In genomic region chr21:35850029-35850428, GRCh38 we compare ENCODE assay signal across 12 cellular contexts.
DNase-seq lines count a peak whose midpoint lies in the region; ATAC-seq, FAIRE-seq and TF ChIP-seq lines count a peak whose summit lies in the region.
"Had no signal": no experiment of that assay in that cellular context is flagged by ENCODE, and none has a peak within 500 bp of the region (broad histone marks: within the 10 kb centered on the region; RNA-seq: fewer than 3 reads in every experiment).

No MANE protein-coding gene starts in this region.

- no peak overlapping the region for H3K4me3 Mint-ChIP-seq in H9
- H3K4me3 Mint-ChIP-seq in naive thymus-derived CD8-positive, alpha-beta T cell: no peak overlapping the region
- H3K4me3 Mint-ChIP-seq: activated CD8-positive, alpha-beta memory T cell treated with anti-CD3 and anti-CD28 coated beads, Interleukin-2, amount 10 ng/mL, durations not matched to agents 7 days and 5 days; activated naive CD8-positive, alpha-beta T cell treated with anti-CD3 and anti-CD28 coated beads, Interleukin-2, amount 50 U/mL, for 24 hours had no signal

- H3K27me3 Mint-ChIP-seq in H9 (ENCODE audit: low read depth): peaks cover 1% of the 10 kb centered on the region; the same call in 1 of the 2 replicates
- H3K27me3 Mint-ChIP-seq in naive thymus-derived CD8-positive, alpha-beta T cell: peaks cover 5 to 16% (median 11%) of the 10 kb centered on the region in 5 donors
- H3K27me3 Mint-ChIP-seq: activated naive CD8-positive, alpha-beta T cell treated with anti-CD3 and anti-CD28 coated beads, Interleukin-2, amount 50 U/mL, for 24 hours had no signal

- H3K79me1 ChIP-seq in H9 (ENCODE audit: insufficient read depth, low read depth, low read length, poor library complexity, severe bottlenecking): no peaks in the 10 kb centered on the region

- H4K5ac ChIP-seq in H9 (ENCODE audit: insufficient read length, low read depth, low read length): no peak overlapping the region

- H4K20me1 ChIP-seq in H9 (ENCODE audit: control insufficient read depth, insufficient read depth, insufficient read length): no peaks in the 10 kb centered on the region

- no peak overlapping the region for H3K4ac ChIP-seq in H9 (ENCODE audit: low read depth, low read length)

- H3K4me2 ChIP-seq in H9 (ENCODE audit: insufficient read depth, insufficient read length, low read length): no peak overlapping the region

- H3K23me2 ChIP-seq in H9 (ENCODE audit: insufficient read length, low read depth, low read length, poor library complexity, severe bottlenecking): no peaks in the 10 kb centered on the region

- no peak overlapping the region for H2BK20ac ChIP-seq in H9 (ENCODE audit: low read depth, low read length, poor library complexity, severe bottlenecking)

- no peak overlapping the region for H2BK120ac ChIP-seq in H9 (ENCODE audit: low read depth, low read length, poor library complexity, severe bottlenecking)

- H2BK5ac ChIP-seq in H9 (ENCODE audit: insufficient read length, low read length): no peak overlapping the region

- intact Hi-C loops in pancreas (cut with DNase I): no loop called here

- TF ChIP-seq CTCF in AG10803 (conservative IDR thresholded peaks at IDR 0.05; ENCODE audit: low read length): no peak
- TF ChIP-seq CTCF in fibroblast of the aortic adventitia (IDR thresholded peaks at IDR 0.05; ENCODE audit: insufficient read depth, low read length): no peak
- no peak for TF ChIP-seq CTCF in pancreas (IDR thresholded peaks at IDR 0.05)
- TF ChIP-seq CTCF in H9 (conservative IDR thresholded peaks at IDR 0.05): no peak

- no peak overlapping the region for H3K56ac ChIP-seq in H9 (ENCODE audit: insufficient read length, low read depth, low read length)

- no peaks in the 10 kb centered on the region; a peak in 1 of 7 replicates for H3K36me3 Mint-ChIP-seq in H9 (ENCODE audit: insufficient read depth in 1 of 3, low read depth in 3 of 3)
- H3K36me3 Mint-ChIP-seq in naive thymus-derived CD8-positive, alpha-beta T cell: no peaks in the 10 kb centered on the region
- H3K36me3 Mint-ChIP-seq: activated CD8-positive, alpha-beta memory T cell treated with anti-CD3 and anti-CD28 coated beads, Interleukin-2, amount 10 ng/mL, durations not matched to agents 7 days and 5 days had no signal

- H2BK12ac ChIP-seq in H9 (ENCODE audit: insufficient read length, low read depth, low read length): no peak overlapping the region

- H3K4me3 ChIP-seq in AG10803 (ENCODE audit: low read length) (peak overlapping the region; percentile 42), fibroblast of the aortic adventitia (ENCODE audit: low read depth, low read length) (no peak overlapping the region), pancreas (no peak overlapping the region)
- H3K4me3 ChIP-seq: MG63 had no signal

- H4K8ac ChIP-seq in H9 (replicated peaks; ENCODE audit: insufficient read length, low read depth, low read length): no peak overlapping the region

- H3K9me3 Mint-ChIP-seq in H9: no peaks in the 10 kb centered on the region
- H3K9me3 Mint-ChIP-seq in naive thymus-derived CD8-positive, alpha-beta T cell: no peaks in the 10 kb centered on the region
- H3K9me3 Mint-ChIP-seq: activated naive CD8-positive, alpha-beta T cell treated with anti-CD3 and anti-CD28 coated beads, Interleukin-2, amount 50 U/mL, for 24 hours had no signal

- H2BK15ac ChIP-seq in H9 (ENCODE audit: low read depth, low read length): no peak overlapping the region

- no peak overlapping the region for H3K23ac ChIP-seq in H9 (ENCODE audit: insufficient read length, low read depth, low read length)

- POLR2A ChIA-PET in naive thymus-derived CD8-positive, alpha-beta T cell (lab: Charles Lee): no interaction called here

- no peak overlapping the region for H2AFZ ChIP-seq in H9 (ENCODE audit: low read length)

- no peaks in the 10 kb centered on the region; a peak in 1 of 4 replicates for H3K4me1 Mint-ChIP-seq in H9
- H3K4me1 Mint-ChIP-seq in naive thymus-derived CD8-positive, alpha-beta T cell: no peaks in the 10 kb centered on the region
- H3K4me1 Mint-ChIP-seq: activated CD8-positive, alpha-beta memory T cell treated with anti-CD3 and anti-CD28 coated beads, Interleukin-2, amount 10 ng/mL, durations not matched to agents 7 days and 5 days; activated naive CD8-positive, alpha-beta T cell treated with anti-CD3 and anti-CD28 coated beads, Interleukin-2, amount 50 U/mL, for 24 hours had no signal

- peak in 3 of 4 donors; percentile 30 to 70 (median 56) for ATAC-seq in pancreas
- ATAC-seq in naive thymus-derived CD8-positive, alpha-beta T cell: no peak
- ATAC-seq: activated CD8-positive, alpha-beta memory T cell treated with anti-CD3 and anti-CD28 coated beads, Interleukin-2, amount 10 ng/mL, durations not matched to agents 7 days and 5 days; activated naive CD8-positive, alpha-beta T cell treated with anti-CD3 and anti-CD28 coated beads, Interleukin-2, amount 50 U/mL, for 24 hours had no signal

- DNase-seq in AG10803 (ENCODE audit: low read depth) (peak; percentile 81), RPMI7951 (ENCODE audit: low read depth) (peak; percentile 18), fibroblast of the aortic adventitia (ENCODE audit: low read depth) (peak; percentile 81), pancreas (no peak), H9 (no peak), ureter (ENCODE audit: low spot score) (no peak), middle frontal gyrus (ENCODE audit: extremely low spot score, low spot score) (no peak)
- DNase-seq in naive thymus-derived CD8-positive, alpha-beta T cell: no peak
- DNase-seq: activated CD8-positive, alpha-beta memory T cell treated with anti-CD3 and anti-CD28 coated beads, Interleukin-2, amount 10 ng/mL, durations not matched to agents 7 days and 5 days; activated naive CD8-positive, alpha-beta T cell treated with anti-CD3 and anti-CD28 coated beads, Interleukin-2, amount 50 U/mL, for 24 hours; C1 segment of cervical spinal cord; MG63 had no signal

- no peaks in the 10 kb centered on the region for H3K79me2 ChIP-seq in H9 (ENCODE audit: insufficient read depth, low read length)

- H3K4me1 ChIP-seq in pancreas: peaks cover 0 to 18% (median 0%) of the 10 kb centered on the region in 3 donors
- H3K4me1 ChIP-seq in H9 (ENCODE audit: insufficient read depth, low read length): no peaks in the 10 kb centered on the region

- H3K27ac Mint-ChIP-seq in H9: no peak overlapping the region
- H3K27ac Mint-ChIP-seq in naive thymus-derived CD8-positive, alpha-beta T cell: no peak overlapping the region
- H3K27ac Mint-ChIP-seq: activated CD8-positive, alpha-beta memory T cell treated with anti-CD3 and anti-CD28 coated beads, Interleukin-2, amount 10 ng/mL, durations not matched to agents 7 days and 5 days; activated naive CD8-positive, alpha-beta T cell treated with anti-CD3 and anti-CD28 coated beads, Interleukin-2, amount 50 U/mL, for 24 hours had no signal

- no peak overlapping the region for H3K14ac ChIP-seq in H9 (ENCODE audit: insufficient read depth, low read length)

- no peaks in the 10 kb centered on the region for H3K36me3 ChIP-seq in pancreas
- H3K36me3 ChIP-seq: MG63 had no signal

- H3K9ac ChIP-seq in H9 (ENCODE audit: extremely low read depth, insufficient read length, low read length): no peak overlapping the region

- FAIRE-seq in pancreas (lab: Jason Lieb, UNC): no peak

- H3K18ac ChIP-seq in H9 (ENCODE audit: insufficient read length, low read depth, low read length): no peak overlapping the region

- 59 to 61% methylated on average over 5 of the region's 5 CpGs for WGBS in pancreas, 2 donors
- WGBS in H9 (ENCODE audit: extremely low coverage, insufficient read length, low lambda C conversion rate): no CpG with 5 or more reads among the region's 5 CpGs

- peak overlapping the region in 2 of 4 donors; percentile 0 to 8 for H3K27ac ChIP-seq in pancreas
- H3K27ac ChIP-seq in H9 (ENCODE audit: insufficient read length, low read depth, low read length): no peak overlapping the region

- H3K27me3 ChIP-seq in pancreas (no peaks in the 10 kb centered on the region), H9 (ENCODE audit: insufficient read depth, low read length) (no peaks in the 10 kb centered on the region)
- H3K27me3 ChIP-seq: MG63 had no signal

- H4K91ac ChIP-seq in H9 (ENCODE audit: insufficient read length, low read depth, low read length): no peak overlapping the region

- H3K9me3 ChIP-seq in pancreas (no peaks in the 10 kb centered on the region), H9 (ENCODE audit: control insufficient read depth, low read depth, low read length) (no peaks in the 10 kb centered on the region)
- H3K9me3 ChIP-seq: MG63 had no signal

- H2AK5ac ChIP-seq in H9 (ENCODE audit: insufficient read length, low read length): no peak overlapping the region

- no peak overlapping the region for H3T11ph ChIP-seq in H9 (ENCODE audit: low read length)

Comparison
In these comparisons a context has a peak if more than half of its experiments do, and no peak if none do; other contexts are left out.
1. DNase-seq: peak in AG10803 (single experiment), RPMI7951 (single experiment) and fibroblast of the aortic adventitia (single experiment); none in pancreas (0 of 6), H9 (single experiment), ureter (single experiment), middle frontal gyrus (single experiment) and naive thymus-derived CD8-positive, alpha-beta T cell (0 of 10).
2. ATAC-seq: peak in pancreas (3 of 4); none in naive thymus-derived CD8-positive, alpha-beta T cell (0 of 2).